Comparison of ENCODE assay signal across 15 cellular contexts in the genomic region with DNA sequence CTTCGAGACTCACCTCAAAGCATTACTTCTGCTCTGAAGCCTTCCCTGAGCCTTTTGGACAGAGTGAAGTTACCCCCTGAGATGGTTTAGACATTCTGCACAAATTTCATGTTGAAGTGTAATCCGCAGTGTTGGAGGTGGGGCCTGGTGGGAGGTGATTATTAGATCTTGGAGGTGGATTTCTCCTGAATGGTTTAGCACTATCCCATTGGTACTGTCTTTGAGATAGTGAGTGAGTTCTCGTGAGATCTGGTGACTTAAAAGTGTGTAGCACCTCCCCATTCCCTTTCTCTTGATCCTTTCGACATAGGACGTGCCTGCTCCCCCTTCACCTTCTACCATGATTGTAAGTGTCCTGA. TPM values are rescaled to one million over a fixed set of nuclear protein-coding genes. Genes with fewer than 3 reads are reported as not detected.
A peak's percentile ranks its signal among the peaks of the same experiment; 100 is the strongest.
DNase-seq lines count a peak whose midpoint lies in the region; ATAC-seq and TF ChIP-seq lines count a peak whose summit lies in the region.
"Had no signal": no experiment of that assay in that cellular context is flagged by ENCODE, and none has a peak within 500 bp of the region (broad histone marks: within the 10 kb centered on the region; RNA-seq: fewer than 3 reads in every experiment).

No MANE protein-coding gene starts in this region.

- no peak for ATAC-seq in activated CD4-positive, alpha-beta T cell treated with anti-CD3 and anti-CD28 coated beads for 36 hours
- ATAC-seq in Panc1, result peak; percentile 67

- H3K27ac Mint-ChIP-seq in activated CD4-positive, alpha-beta T cell treated with anti-CD3 and anti-CD28 coated beads for 36 hours, result peak overlapping the region; percentile 63
- peak overlapping the region; percentile 57 for H3K27ac Mint-ChIP-seq in endothelial cell (ENCODE audit: unreplicated experiment)

- DNase-seq in activated CD4-positive, alpha-beta T cell treated with anti-CD3 and anti-CD28 coated beads for 36 hours, result no peak
- no peak for DNase-seq in activated CD4-positive, alpha-beta T cell treated with anti-CD3 and anti-CD28 coated beads for 1 hour
- DNase-seq in Panc1 (ENCODE audit: low read depth, low spot score), result peak; percentile 15
- no peak for DNase-seq in endothelial cell (ENCODE audit: low spot score)
- no peak for DNase-seq in brain microvascular endothelial cell
- DNase-seq in NCI-H187 (lab: John Stamatoyannopoulos, UW), result no peak
- DNase-seq in NCI-H1092 (lab: John Stamatoyannopoulos, UW), result no peak
- DNase-seq: body of pancreas; left ventricle myocardium inferior; NCI-H1930; NCI-H526; Right ventricle myocardium superior; stimulated activated CD4-positive, alpha-beta T cell treated with anti-CD3 and anti-CD28 coated beads, Interleukin-12 subunit alpha, Interleukin-12 subunit beta, amount 100 ng/mL, for 4 hours; tibial artery had no signal

- H3K4me3 ChIP-seq in Panc1 (ENCODE audit: low read depth in 2 of 2, low read length in 2 of 2) (no peak overlapping the region), rectal smooth muscle tissue (ENCODE audit: low read length) (no peak overlapping the region), brain microvascular endothelial cell (ENCODE audit: low read depth, low read length) (no peak overlapping the region)
- H3K4me3 ChIP-seq: body of pancreas, left ventricle myocardium inferior, tibial artery had no signal

- H3K9me3 ChIP-seq in Panc1 (ENCODE audit: control insufficient read depth, insufficient read depth, low read depth, low read length), result no peaks in the 10 kb centered on the region
- H3K9me3 ChIP-seq: body of pancreas, left ventricle myocardium inferior, tibial artery had no signal

- CTCF ChIA-PET in activated CD4-positive, alpha-beta T cell treated with anti-CD3 and anti-CD28 coated beads for 36 hours (lab: Charles Lee), result interaction anchor here (0.6 to 1.1 kb wide), 3 partner anchors 25 to 1838 kb away, joined by 3 to 5 read pairs (median 3); no protein-coding TSS in a partner anchor
- CTCF ChIA-PET in Panc1 (lab: Charles Lee), result no interaction called here

- H3K9ac ChIP-seq in rectal smooth muscle tissue (ENCODE audit: low read length), result no peak overlapping the region

- H3K4me3 Mint-ChIP-seq in activated CD4-positive, alpha-beta T cell treated with anti-CD3 and anti-CD28 coated beads for 36 hours, result no peak overlapping the region
- H3K4me3 Mint-ChIP-seq in endothelial cell (ENCODE audit: unreplicated experiment), result no peak overlapping the region

- H3K4me1 ChIP-seq in Panc1 (ENCODE audit: control insufficient read depth, insufficient read depth, low read length), result peaks cover 10% of the 10 kb centered on the region; the same call in 1 of the 2 replicates
- peaks cover 5% of the 10 kb centered on the region for H3K4me1 ChIP-seq in rectal smooth muscle tissue (ENCODE audit: control insufficient read depth, insufficient read depth, low read length)
- H3K4me1 ChIP-seq: left ventricle myocardium inferior had no signal

- POLR2A ChIA-PET in activated CD4-positive, alpha-beta T cell treated with anti-CD3 and anti-CD28 coated beads for 36 hours (lab: Charles Lee), result interaction anchor here (0.6 to 1.0 kb wide), 2 partner anchors 9 to 66 kb away, joined by 3 read pairs; no protein-coding TSS in a partner anchor
- POLR2A ChIA-PET in Panc1 (lab: Charles Lee), result no interaction called here

- no peak for TF ChIP-seq CTCF in Panc1 (IDR thresholded peaks at IDR 0.05)
- TF ChIP-seq CTCF in endothelial cell (IDR thresholded peaks at IDR 0.05; ENCODE audit: unreplicated experiment), result no peak
- TF ChIP-seq CTCF in brain microvascular endothelial cell (IDR thresholded peaks at IDR 0.05; ENCODE audit: low read depth, low read length, missing control alignments), result no peak

- in situ Hi-C loops in Panc1 (cut with HindIII; ENCODE audit: low pct_unique_long_range_greater_than_20kb, low sequenced_read_pairs), result no loop called here
- in situ Hi-C loops in brain microvascular endothelial cell (cut with HindIII; ENCODE audit: low pct_ligation_motif_present, low sequenced_read_pairs), result no loop called here

- H3K36me3 ChIP-seq in Panc1 (ENCODE audit: control insufficient read depth, insufficient read depth, low read length), result peaks cover 4% of the 10 kb centered on the region; the same call in 1 of the 2 replicates
- no peaks in the 10 kb centered on the region for H3K36me3 ChIP-seq in rectal smooth muscle tissue (ENCODE audit: control insufficient read depth, insufficient read depth, low read length)
- H3K36me3 ChIP-seq in brain microvascular endothelial cell (replicated peaks), result no peaks in the 10 kb centered on the region

- no peaks in the 10 kb centered on the region for H3K27me3 Mint-ChIP-seq in activated CD4-positive, alpha-beta T cell treated with anti-CD3 and anti-CD28 coated beads for 36 hours
- no peaks in the 10 kb centered on the region for H3K27me3 Mint-ChIP-seq in endothelial cell (ENCODE audit: unreplicated experiment)

- peaks cover 35% of the 10 kb centered on the region for H3K4me1 Mint-ChIP-seq in activated CD4-positive, alpha-beta T cell treated with anti-CD3 and anti-CD28 coated beads for 36 hours
- peaks cover 3% of the 10 kb centered on the region for H3K4me1 Mint-ChIP-seq in endothelial cell (ENCODE audit: unreplicated experiment)

- H3K27ac ChIP-seq in Panc1 (ENCODE audit: low read length) (no peak overlapping the region), rectal smooth muscle tissue (ENCODE audit: low read depth, low read length) (peak overlapping the region; percentile 58), brain microvascular endothelial cell (no peak overlapping the region)
- H3K27ac ChIP-seq: left ventricle myocardium inferior, tibial artery had no signal

- H3K27me3 ChIP-seq in Panc1 (ENCODE audit: control insufficient read depth, insufficient read depth, low read length) (no peaks in the 10 kb centered on the region), rectal smooth muscle tissue (ENCODE audit: control insufficient read depth, insufficient read depth, low read length) (no peaks in the 10 kb centered on the region), brain microvascular endothelial cell (replicated peaks) (no peaks in the 10 kb centered on the region)
- H3K27me3 ChIP-seq: body of pancreas, tibial artery had no signal

- BruUV-seq in Panc1 (replicated peaks; lab: Mats Ljungman, UMichigan), result no TSS peak

- intact Hi-C loops in activated CD4-positive, alpha-beta T cell treated with anti-CD3 and anti-CD28 coated beads for 36 hours (cut with DNase I, micrococcal nuclease), result no loop called here
- intact Hi-C loops in Panc1 (cut with micrococcal nuclease; ENCODE audit: unreplicated experiment), result no loop called here

- H3K36me3 Mint-ChIP-seq in activated CD4-positive, alpha-beta T cell treated with anti-CD3 and anti-CD28 coated beads for 36 hours (ENCODE audit: low read depth), result peaks cover 56% of the 10 kb centered on the region
- peaks cover 21% of the 10 kb centered on the region for H3K36me3 Mint-ChIP-seq in endothelial cell (ENCODE audit: low read depth, unreplicated experiment)

- H3K9me3 Mint-ChIP-seq in activated CD4-positive, alpha-beta T cell treated with anti-CD3 and anti-CD28 coated beads for 36 hours (ENCODE audit: low read depth), result no peaks in the 10 kb centered on the region
- H3K9me3 Mint-ChIP-seq in endothelial cell (ENCODE audit: unreplicated experiment), result no peaks in the 10 kb centered on the region

RNA-seq across cellular contexts. Expression of gene ENOSF1, which starts 8.8 kb away (rescaled TPM):
- total RNA-seq in activated CD4-positive, alpha-beta T cell treated with anti-CD3 and anti-CD28 coated beads for 36 hours, result 10 to 100 TPM; 92.6 to 97.4 TPM
- 53.7 TPM for total RNA-seq in Panc1 (2021; ENCODE audit: unreplicated experiment)
- 61.8 TPM for polyA plus RNA-seq in Panc1 (2012; ENCODE audit: insufficient read length)
- total RNA-seq in endothelial cell (ENCODE audit: unreplicated experiment), result 31.8 TPM

RNA-seq across cellular contexts. Expression of gene TYMS, which starts 46.2 kb away (rescaled TPM):
- 100 to 1,000 TPM; 331 to 372 TPM for total RNA-seq in activated CD4-positive, alpha-beta T cell treated with anti-CD3 and anti-CD28 coated beads for 36 hours
- total RNA-seq in Panc1 (2021; ENCODE audit: unreplicated experiment) (202 TPM), endothelial cell (ENCODE audit: unreplicated experiment) (61.7 TPM)
- 157 TPM for polyA plus RNA-seq in Panc1 (2012; ENCODE audit: insufficient read length)
